8 cellular contexts compared by ENCODE assay signal in genomic region chr9:64773491-64773931, GRCh38.
A peak's percentile ranks its signal among the peaks of the same experiment; 100 is the strongest.
DNase-seq lines count a peak whose midpoint lies in the region; ATAC-seq, FAIRE-seq and TF ChIP-seq lines count a peak whose summit lies in the region.

No MANE protein-coding gene starts in this region.

- WGBS in right lobe of liver (ENCODE audit: insufficient coverage, low coverage, low lambda C conversion rate, missing lambda C conversion rate): 1% methylated on average over 54 of the region's 59 CpGs
- WGBS in HepG2 (ENCODE audit: low lambda C conversion rate): 4% methylated on average over 47 of the region's 59 CpGs
- 0% methylated on average over 1 of the region's 59 CpGs for WGBS in mammary epithelial cell (ENCODE audit: low coverage, missing lambda C conversion rate)

- H3K4me2 ChIP-seq in HepG2 (ENCODE audit: low read depth, low read length): no peak overlapping the region
- H3K4me2 ChIP-seq in mammary epithelial cell (ENCODE audit: insufficient read depth, low read depth, low read length): no peak overlapping the region

- no peak for TF ChIP-seq CTCF in right lobe of liver (IDR thresholded peaks at IDR 0.05)
- TF ChIP-seq CTCF in HepG2 (CRISPR knock-in tag; IDR thresholded peaks at IDR 0.05): no peak
- no peak for TF ChIP-seq CTCF in mammary epithelial cell (conservative IDR thresholded peaks at IDR 0.05 in 1 of 2, IDR thresholded peaks at IDR 0.05 in 1 of 2; ENCODE audit: extremely low read depth in 1 of 2, insufficient read depth in 1 of 2, low read depth in 1 of 2, low read length in 2 of 2)
- no peak for TF ChIP-seq CTCF in lower lobe of right lung (IDR thresholded peaks at IDR 0.05)

- BruUV-seq in HepG2 (replicated peaks; lab: Mats Ljungman, UMichigan) (no TSS peak), mammary epithelial cell (replicated peaks; lab: Mats Ljungman, UMichigan) (no TSS peak)

- TF ChIP-seq EP300 in HepG2 (IDR thresholded peaks at IDR 0.05; ENCODE audit: low read depth in 2 of 2, low read length in 2 of 2) (no peak), HepG2 (CRISPR knock-in tag; IDR thresholded peaks at IDR 0.05; ENCODE audit: borderline replicate concordance) (no peak)

- peak in 2 of 3 donors; percentile 7 to 22 for DNase-seq in right lobe of liver
- no peak for DNase-seq in HepG2 (ENCODE audit: low spot score)
- no peak for DNase-seq in mammary epithelial cell
- DNase-seq in lower lobe of right lung: peak; percentile 32
- peak; percentile 23 for DNase-seq in urothelium cell line (ENCODE audit: low spot score)
- no peak for DNase-seq in NCI-H748 (lab: John Stamatoyannopoulos, UW; ENCODE audit: unreplicated experiment)
- no peak for DNase-seq in HT-29 (ENCODE audit: low spot score)

- H3K4me3 ChIP-seq in right lobe of liver (no peak overlapping the region), HepG2 (replicated peaks in 1 of 3; ENCODE audit: insufficient read depth in 1 of 3, low read depth in 2 of 3, low read length in 3 of 3) (no peak overlapping the region), mammary epithelial cell (replicated peaks in 1 of 3; ENCODE audit: insufficient read depth in 1 of 3, low read depth in 2 of 3, low read length in 3 of 3) (peak overlapping the region in 2 of 3 experiments; percentile 16 to 43), lower lobe of right lung (peak overlapping the region; percentile 23)

- H4K20me1 ChIP-seq in HepG2 (ENCODE audit: insufficient read depth, low read length): no peaks in the 10 kb centered on the region
- H4K20me1 ChIP-seq in mammary epithelial cell (ENCODE audit: insufficient read depth, low read length): no peaks in the 10 kb centered on the region

- in situ Hi-C loops in HepG2 (cut with HindIII; ENCODE audit: extremely low pct_ligation_motif_present, low pct_unique_long_range_greater_than_20kb): no loop called here
- in situ Hi-C loops in mammary epithelial cell (cut with MboI; ENCODE audit: low sequenced_read_pairs in 2 of 2): no loop called here

- intact Hi-C loops in right lobe of liver (cut with DNase I): no loop called here
- intact Hi-C loops in HepG2 (cut with micrococcal nuclease; ENCODE audit: unreplicated experiment): no loop called here
- intact Hi-C loops in mammary epithelial cell (cut with micrococcal nuclease): no loop called here
- intact Hi-C loops in lower lobe of right lung (cut with DNase I): no loop called here

- H3K27me3 ChIP-seq in right lobe of liver (no peaks in the 10 kb centered on the region), HepG2 (ENCODE audit: control insufficient read depth in 1 of 2, insufficient read depth in 2 of 2, low read length in 2 of 2) (no peaks in the 10 kb centered on the region), mammary epithelial cell (ENCODE audit: insufficient read depth, low read length) (no peaks in the 10 kb centered on the region), lower lobe of right lung (ENCODE audit: low read depth) (no peaks in the 10 kb centered on the region)

- dilution Hi-C loops in mammary epithelial cell (cut with HindIII; ENCODE audit: low sequenced_read_pairs): no loop called here

- no peak for TF ChIP-seq POLR2A in right lobe of liver (IDR thresholded peaks at IDR 0.05)
- TF ChIP-seq POLR2A in HepG2 (IDR thresholded peaks at IDR 0.05; ENCODE audit: insufficient read depth in 1 of 2, low read depth in 2 of 2, low read length in 2 of 2): no peak

- H2AFZ ChIP-seq in HepG2 (ENCODE audit: low read length): no peak overlapping the region
- no peak overlapping the region for H2AFZ ChIP-seq in mammary epithelial cell (ENCODE audit: low read depth, low read length)

- FAIRE-seq in HepG2 (lab: Jason Lieb, UNC): no peak
- no peak for FAIRE-seq in urothelium cell line (lab: Jason Lieb, UNC)

- no peak for TF ChIP-seq RAD21 in HepG2 (CRISPR knock-in tag; IDR thresholded peaks at IDR 0.05)

- CTCF ChIA-PET in HepG2 (lab: Yijun Ruan, JAX; ENCODE audit: low intra/inter-chr PET ratio, low total read pairs): no interaction called here
- CTCF ChIA-PET in mammary epithelial cell (lab: Charles Lee; ENCODE audit: low non-redundant PET): no interaction called here

- H3K9me3 ChIP-seq in right lobe of liver: no peaks in the 10 kb centered on the region
- H3K9me3 ChIP-seq in HepG2 (ENCODE audit: low read length): no peaks in the 10 kb centered on the region
- H3K9me3 ChIP-seq in mammary epithelial cell (replicated peaks; ENCODE audit: insufficient read depth, low read length): no peaks in the 10 kb centered on the region
- H3K9me3 ChIP-seq in lower lobe of right lung: no peaks in the 10 kb centered on the region

- H3K4me1 ChIP-seq in right lobe of liver (no peaks in the 10 kb centered on the region), HepG2 (ENCODE audit: insufficient read depth, low read length) (no peaks in the 10 kb centered on the region), mammary epithelial cell (ENCODE audit: insufficient read depth, low read length) (no peaks in the 10 kb centered on the region), lower lobe of right lung (no peaks in the 10 kb centered on the region)

- H3K27ac ChIP-seq in right lobe of liver (no peak overlapping the region), HepG2 (ENCODE audit: extremely low read length, insufficient read depth, low read length) (no peak overlapping the region), mammary epithelial cell (ENCODE audit: insufficient read depth, low read depth, low read length) (no peak overlapping the region), lower lobe of right lung (no peak overlapping the region)

- no peak overlapping the region for H3K9ac ChIP-seq in HepG2 (ENCODE audit: insufficient read depth, low read depth, low read length)
- no peak overlapping the region for H3K9ac ChIP-seq in mammary epithelial cell (ENCODE audit: insufficient read depth, low read length)

- no peak for ATAC-seq in right lobe of liver
- no peak for ATAC-seq in HepG2
- ATAC-seq in lower lobe of right lung: no peak
- ATAC-seq in GM21723 (IDR thresholded peaks at IDR 0.05; ENCODE audit: unreplicated experiment): no peak

- POLR2A ChIA-PET in HepG2 (lab: Yijun Ruan, JAX): no interaction called here

- no peaks in the 10 kb centered on the region for H3K36me3 ChIP-seq in right lobe of liver
- no peaks in the 10 kb centered on the region for H3K36me3 ChIP-seq in HepG2 (replicated peaks in 1 of 2; ENCODE audit: control insufficient read depth in 1 of 2, insufficient read depth in 2 of 2, low read length in 2 of 2)
- H3K36me3 ChIP-seq in mammary epithelial cell (ENCODE audit: insufficient read depth, low read length): no peaks in the 10 kb centered on the region
- H3K36me3 ChIP-seq in lower lobe of right lung: no peaks in the 10 kb centered on the region

- H3K79me2 ChIP-seq in HepG2 (ENCODE audit: insufficient read depth, low read length): no peaks in the 10 kb centered on the region
- H3K79me2 ChIP-seq in mammary epithelial cell (ENCODE audit: insufficient read depth, low read length): no peaks in the 10 kb centered on the region

TF ChIP-seq in HepG2, 621 proteins besides CTCF, POLR2A, EP300 and RAD21 (continues in another document):
- TF ChIP-seq REXO4 (CRISPR knock-in tag; IDR thresholded peaks at IDR 0.05; ENCODE audit: borderline replicate concordance) (no peak), KAT8 (CRISPR knock-in tag; IDR thresholded peaks at IDR 0.05) (no peak), HNF4G (IDR thresholded peaks at IDR 0.05; ENCODE audit: borderline replicate concordance, low read depth, low read length) (no peak), HNF4G (CRISPR knock-in tag; IDR thresholded peaks at IDR 0.05; ENCODE audit: borderline replicate concordance, low read depth) (no peak), RFXANK (CRISPR knock-in tag; IDR thresholded peaks at IDR 0.05) (no peak), ZMAT5 (CRISPR knock-in tag; IDR thresholded peaks at IDR 0.05; ENCODE audit: borderline replicate concordance, low read depth) (no peak), BCL3 (CRISPR knock-in tag; IDR thresholded peaks at IDR 0.05) (no peak), ZNF331 (CRISPR knock-in tag; IDR thresholded peaks at IDR 0.05) (no peak), ZUFSP (CRISPR knock-in tag; IDR thresholded peaks at IDR 0.05; ENCODE audit: borderline replicate concordance) (no peak), CC2D1A (CRISPR knock-in tag; IDR thresholded peaks at IDR 0.05) (no peak), ZNF674 (CRISPR knock-in tag; IDR thresholded peaks at IDR 0.05; ENCODE audit: low read depth) (no peak), ZNF136 (CRISPR knock-in tag; IDR thresholded peaks at IDR 0.05; ENCODE audit: low read depth) (no peak), NONO (IDR thresholded peaks at IDR 0.05) (no peak), NONO (CRISPR knock-in tag; conservative IDR thresholded peaks at IDR 0.05) (no peak)

Comparison
In these comparisons a context has a peak if more than half of its experiments do, and no peak if none do; other contexts are left out.
1. DNase-seq: peak in right lobe of liver (2 of 3), lower lobe of right lung (single experiment) and urothelium cell line (single experiment); none in HepG2 (single experiment), mammary epithelial cell (single experiment), NCI-H748 (single experiment) and HT-29 (single experiment).
2. H3K4me3 ChIP-seq: peak in mammary epithelial cell (2 of 3) and lower lobe of right lung (single experiment); none in right lobe of liver (0 of 3) and HepG2 (0 of 3).